In genomic region chr11:72079776-72080325, GRCh38 we compare ENCODE assay signal across 9 cellular contexts. TPM values are rescaled to one million over a fixed set of nuclear protein-coding genes. Genes with fewer than 3 reads are reported as not detected.
A peak's percentile ranks its signal among the peaks of the same experiment; 100 is the strongest.
DNase-seq lines count a peak whose midpoint lies in the region; ATAC-seq lines count a peak whose summit lies in the region.
"Had no signal": no experiment of that assay in that cellular context is flagged by ENCODE, and none has a peak within 500 bp of the region (broad histone marks: within the 10 kb centered on the region; RNA-seq: fewer than 3 reads in every experiment).

No MANE protein-coding gene starts in this region.

- peaks cover 43 to 48% (median 47%) of the 10 kb centered on the region in 3 donors for H3K4me1 Mint-ChIP-seq in naive B cell

- no peaks in the 10 kb centered on the region for H3K27me3 ChIP-seq in endocrine pancreas (ENCODE audit: control insufficient read depth, insufficient read depth, low read length)

- no peaks in the 10 kb centered on the region for H3K36me3 Mint-ChIP-seq in naive B cell

- H3K27me3 Mint-ChIP-seq in naive B cell, result no peaks in the 10 kb centered on the region

- H3K4me3 ChIP-seq in endocrine pancreas (ENCODE audit: control insufficient read depth, insufficient read depth, low read length), result peak overlapping the region; percentile 73

- H3K4me3 Mint-ChIP-seq in naive B cell, result peak overlapping the region; percentile 85 to 99 (median 97)

- H3K9me3 Mint-ChIP-seq in naive B cell, result no peaks in the 10 kb centered on the region

- no peaks in the 10 kb centered on the region for H3K9me3 ChIP-seq in endocrine pancreas (ENCODE audit: control insufficient read depth, low read length)

- H3K27ac Mint-ChIP-seq in naive B cell, result peak overlapping the region; percentile 95 to 100 (median 100)

- H3K9ac ChIP-seq in endocrine pancreas (ENCODE audit: control insufficient read depth, insufficient read depth, low read length), result no peak overlapping the region

- peaks cover 8% of the 10 kb centered on the region for H3K4me1 ChIP-seq in endocrine pancreas (ENCODE audit: control insufficient read depth, insufficient read depth, low read length)

- ATAC-seq in naive B cell (ENCODE audit: low read depth in 2 of 2) (no peak), HG03565 (IDR thresholded peaks at IDR 0.05; ENCODE audit: unreplicated experiment) (no peak)

- peak; percentile 37 for DNase-seq in NOMO-1 treated with DMSO at 0.1 percent for 48 hours (lab: John Stamatoyannopoulos, UW; ENCODE audit: unreplicated experiment)
- no peak for DNase-seq in NOMO-1 treated with dmso at 0.1 percent for 144 hours (lab: John Stamatoyannopoulos, UW; ENCODE audit: unreplicated experiment)
- DNase-seq in RPMI8226, result peak; percentile 19
- DNase-seq in naive B cell, result no peak
- no peak for DNase-seq in cerebellar cortex (ENCODE audit: low spot score)
- DNase-seq in activated CD8-positive, alpha-beta memory T cell treated with anti-CD3 and anti-CD28 coated beads for 24 hours, result no peak

- H3K36me3 ChIP-seq in endocrine pancreas (ENCODE audit: control insufficient read depth, insufficient read depth, low read length), result no peaks in the 10 kb centered on the region

RNA-seq across cellular contexts. Expression of gene NUMA1, which starts 0.5 kb away (rescaled TPM):
- polyA plus RNA-seq in naive B cell (ENCODE audit: low read depth in 6 of 6), result 100 to 1,000 TPM in 1 of 6 donors, 10 to 100 TPM in 4, 1 to 10 TPM in 1; 5.4 to 102 (median 20.4) TPM

RNA-seq across cellular contexts. Expression of gene LRRC51, which starts 0.8 kb away (rescaled TPM):
- 1 to 10 TPM; 1.6 to 6.2 (median 3.2) TPM for polyA plus RNA-seq in naive B cell (ENCODE audit: low read depth in 6 of 6)

RNA-seq across cellular contexts. Expression of gene LAMTOR1, which starts 23.2 kb away (rescaled TPM):
- polyA plus RNA-seq in naive B cell (ENCODE audit: low read depth in 6 of 6), result 100 to 1,000 TPM; 108 to 191 (median 132) TPM

RNA-seq across cellular contexts. Expression of gene TOMT, which starts 25.9 kb away (rescaled TPM):
- polyA plus RNA-seq in naive B cell (ENCODE audit: low read depth in 6 of 6), result not detected
- polyA plus RNA-seq: adipose tissue had no signal

RNA-seq across cellular contexts. Expression of gene ANAPC15, which starts 32.6 kb away (rescaled TPM):
- 10 to 100 TPM; 44.4 to 70.7 (median 54.3) TPM for polyA plus RNA-seq in naive B cell (ENCODE audit: low read depth in 6 of 6)

Comparison
In these comparisons a context has a peak if more than half of its experiments do, and no peak if none do; other contexts are left out.
1. DNase-seq: peak in NOMO-1 treated with DMSO at 0.1 percent for 48 hours (single experiment) and RPMI8226 (single experiment); none in NOMO-1 treated with dmso at 0.1 percent for 144 hours (single experiment), naive B cell (single experiment), cerebellar cortex (single experiment) and activated CD8-positive, alpha-beta memory T cell treated with anti-CD3 and anti-CD28 coated beads for 24 hours (single experiment).